ENCODE assay signal across 19 cellular contexts in genomic region chr7:77271766-77272165, GRCh38.
DNase-seq lines count a peak whose midpoint lies in the region; ATAC-seq and TF ChIP-seq lines count a peak whose summit lies in the region.
"Had no signal": no experiment of that assay in that cellular context is flagged by ENCODE, and none has a peak within 500 bp of the region (broad histone marks: within the 10 kb centered on the region; RNA-seq: fewer than 3 reads in every experiment).

No MANE protein-coding gene starts in this region.

- dilution Hi-C loops in IMR-90 (cut with HindIII; ENCODE audit: low sequenced_read_pairs, unreplicated experiment): no loop called here

- in situ Hi-C loops in IMR-90 (cut with MboI; ENCODE audit: low sequenced_read_pairs): no loop called here

- H3K9me1 ChIP-seq in IMR-90 (ENCODE audit: insufficient read depth, low read length): peaks cover 3% of the 10 kb centered on the region; the same call in 1 of the 2 replicates

- 100% methylated on average over 2 of the region's 5 CpGs; no CpG with 5 or more reads in 1 of the 2 experiments for WGBS in IMR-90 (ENCODE audit: extremely low coverage in 2 of 2, insufficient read length in 1 of 2), 2 experiments

- ATAC-seq in IMR-90 (ENCODE audit: low read depth) (no peak), left lung (peak; percentile 79), upper lobe of right lung (peak; percentile 78), HG02588 (IDR thresholded peaks at IDR 0.05; ENCODE audit: unreplicated experiment) (no peak)
- ATAC-seq: A549; CD8-positive, alpha-beta T cell; GM12878 had no signal

- BruUV-seq in IMR-90 (replicated peaks; lab: Mats Ljungman, UMichigan): no TSS peak

- H3K18ac ChIP-seq in IMR-90 (ENCODE audit: low read depth, low read length): no peak overlapping the region; the same call in 1 of the 2 replicates

- POLR2A ChIA-PET in IMR-90 (lab: Charles Lee; ENCODE audit: unreplicated experiment): no interaction called here

- H3K4ac ChIP-seq in IMR-90 (ENCODE audit: low read depth, low read length): peak overlapping the region; percentile 27; the same call in 1 of the 2 replicates

- H4K20me1 ChIP-seq in IMR-90 (ENCODE audit: insufficient read depth, low read length): no peaks in the 10 kb centered on the region
- H4K20me1 ChIP-seq: BLaER1 treated with 17β-estradiol and CSF1 and Interleukin-3, amounts not matched to agents 10 nM and 100 nM had no signal

- no peak overlapping the region for H3K56ac ChIP-seq in IMR-90 (ENCODE audit: extremely low read depth, insufficient read depth, low read length)

- H3K9ac ChIP-seq in IMR-90 (ENCODE audit: low read depth, low read length): no peak overlapping the region
- H3K9ac ChIP-seq: BLaER1 treated with 17β-estradiol and CSF1 and Interleukin-3, amounts not matched to agents 10 nM and 100 nM had no signal

- H3K9me3 ChIP-seq in IMR-90 (ENCODE audit: control insufficient read depth, insufficient read depth, low read length) (no peaks in the 10 kb centered on the region), left lung (no peaks in the 10 kb centered on the region), upper lobe of right lung (no peaks in the 10 kb centered on the region)
- H3K9me3 ChIP-seq: A549, Caco-2 had no signal

- no peak for TF ChIP-seq RAD21 in IMR-90 (IDR thresholded peaks at IDR 0.05; ENCODE audit: low read length)

- H2AK5ac ChIP-seq in IMR-90 (ENCODE audit: low read depth, low read length): peak overlapping the region; percentile 88

- DNase-seq in IMR-90 (no peak), left lung (peak in 1 of 2 donors; percentile 34), upper lobe of right lung (no peak), DMS53 treated with DMSO at 0.1 percent for 48 hours (lab: John Stamatoyannopoulos, UW; ENCODE audit: unreplicated experiment) (no peak)
- DNase-seq: AML-193; Caco-2; Calu3; CD4-positive, alpha-beta T cell; CD8-positive, alpha-beta T cell; DMS79; DND-41; EL; GDM1 had no signal

- H3K36me3 ChIP-seq in IMR-90 (ENCODE audit: control insufficient read depth, insufficient read depth, low read length): no peaks in the 10 kb centered on the region
- H3K36me3 ChIP-seq in left lung: no peaks in the 10 kb centered on the region
- no peaks in the 10 kb centered on the region for H3K36me3 ChIP-seq in upper lobe of right lung

- no peaks in the 10 kb centered on the region for H3K79me1 ChIP-seq in IMR-90 (ENCODE audit: low read depth in 1 of 2, low read length in 2 of 2)

- H3K4me3 ChIP-seq in IMR-90 (ENCODE audit: insufficient read depth, low read depth, low read length) (no peak overlapping the region), left lung (no peak overlapping the region), upper lobe of right lung (no peak overlapping the region)
- H3K4me3 ChIP-seq: A549; BLaER1 treated with 17β-estradiol and CSF1 and Interleukin-3, amounts not matched to agents 10 nM and 100 nM; GM12878 had no signal

- H2BK120ac ChIP-seq in IMR-90 (ENCODE audit: low read depth, low read length): peak overlapping the region; percentile 63; the same call in 1 of the 2 replicates

- H3K23ac ChIP-seq in IMR-90 (ENCODE audit: low read depth, low read length): no peak overlapping the region

- TF ChIP-seq CTCF in IMR-90 (conservative IDR thresholded peaks at IDR 0.05; ENCODE audit: low read depth, low read length): no peak
- no peak for TF ChIP-seq CTCF in left lung (IDR thresholded peaks at IDR 0.05)
- no peak for TF ChIP-seq CTCF in upper lobe of right lung (IDR thresholded peaks at IDR 0.05)

- no peak overlapping the region for H2AK9ac ChIP-seq in IMR-90 (replicated peaks; ENCODE audit: low read depth, low read length, poor library complexity)

- peak overlapping the region; percentile 94; the same call in 1 of the 3 replicates for H2BK15ac ChIP-seq in IMR-90 (ENCODE audit: low read depth, low read length)

- H2BK20ac ChIP-seq in IMR-90 (ENCODE audit: low read depth, low read length): no peak overlapping the region

- intact Hi-C loops in IMR-90 (cut with micrococcal nuclease) (no loop called here), left lung (cut with DNase I) (no loop called here), upper lobe of right lung (cut with DNase I) (no loop called here)

- H2BK5ac ChIP-seq in IMR-90 (ENCODE audit: low read depth, low read length, poor library complexity, severe bottlenecking): no peak overlapping the region

- no peak for TF ChIP-seq POLR2A in IMR-90 (IDR thresholded peaks at IDR 0.05; ENCODE audit: low read depth, low read length)

- H3K4me2 ChIP-seq in IMR-90 (ENCODE audit: low read depth, low read length): no peak overlapping the region
- H3K4me2 ChIP-seq: A549; BLaER1 treated with 17β-estradiol and CSF1 and Interleukin-3, amounts not matched to agents 10 nM and 100 nM had no signal

- H4K91ac ChIP-seq in IMR-90 (ENCODE audit: insufficient read depth, low read depth, low read length): peak overlapping the region; percentile 59; the same call in 1 of the 2 replicates

- H3K14ac ChIP-seq in IMR-90 (replicated peaks; ENCODE audit: low read depth, low read length): no peak overlapping the region

- CTCF ChIA-PET in IMR-90 (lab: Yijun Ruan, JAX): no interaction called here

- H3K4me1 ChIP-seq in IMR-90 (ENCODE audit: control insufficient read depth, insufficient read depth, low read length) (peaks cover 18% of the 10 kb centered on the region), left lung (peaks cover 9 to 19% of the 10 kb centered on the region in 2 donors), upper lobe of right lung (peaks cover 15% of the 10 kb centered on the region)
- H3K4me1 ChIP-seq: A549, Caco-2 had no signal

- no peaks in the 10 kb centered on the region for H3K27me3 ChIP-seq in IMR-90 (ENCODE audit: control insufficient read depth, insufficient read depth, low read length)
- H3K27me3 ChIP-seq in left lung: no peaks in the 10 kb centered on the region
- H3K27me3 ChIP-seq in upper lobe of right lung: no peaks in the 10 kb centered on the region
- H3K27me3 ChIP-seq: BLaER1 treated with 17β-estradiol and CSF1 and Interleukin-3, amounts not matched to agents 10 nM and 100 nM had no signal

- no peak overlapping the region for H4K5ac ChIP-seq in IMR-90 (ENCODE audit: low read depth, low read length)

- H3K27ac ChIP-seq in IMR-90 (ENCODE audit: insufficient read depth, low read length): no peak overlapping the region
- H3K27ac ChIP-seq in left lung: peak overlapping the region in 1 of 2 donors; percentile 47
- no peak overlapping the region for H3K27ac ChIP-seq in upper lobe of right lung
- H3K27ac ChIP-seq: 22Rv1; A549; BLaER1 treated with 17β-estradiol and CSF1 and Interleukin-3, amounts not matched to agents 10 nM and 100 nM; C4-2B had no signal

- H2AFZ ChIP-seq in IMR-90 (replicated peaks; ENCODE audit: low read length, poor library complexity): no peak overlapping the region

- H4K8ac ChIP-seq in IMR-90 (ENCODE audit: low read depth in 2 of 2, low read length in 2 of 2): no peak overlapping the region

TF ChIP-seq in IMR-90, 13 proteins besides CTCF, POLR2A, EP300 and RAD21:
- TF ChIP-seq ELK1 (IDR thresholded peaks at IDR 0.05; ENCODE audit: borderline replicate concordance, low read depth, low read length) (no peak), CEBPB (IDR thresholded peaks at IDR 0.05; ENCODE audit: low read depth, low read length) (no peak), MAFK (IDR thresholded peaks at IDR 0.05; ENCODE audit: low read depth, low read length) (no peak), MXI1 (IDR thresholded peaks at IDR 0.05; ENCODE audit: borderline replicate concordance, low read depth, low read length) (no peak), USF2 (IDR thresholded peaks at IDR 0.05; ENCODE audit: low read depth, low read length) (no peak), SMC3 (IDR thresholded peaks at IDR 0.05; ENCODE audit: low read depth, low read length) (no peak), FOS (IDR thresholded peaks at IDR 0.05; ENCODE audit: low read depth, low read length) (no peak), CHD1 (IDR thresholded peaks at IDR 0.05; ENCODE audit: low read depth, low read length) (no peak), MAZ (IDR thresholded peaks at IDR 0.05; ENCODE audit: borderline replicate concordance, low read depth, low read length) (no peak)

Comparison
In these comparisons a context has a peak if more than half of its experiments do, and no peak if none do; other contexts are left out.
1. ATAC-seq: peak in left lung (single experiment) and upper lobe of right lung (single experiment); none in IMR-90 (single experiment) and HG02588 (single experiment).